ENCODE assay signal across 7 cellular contexts in the genomic region with DNA sequence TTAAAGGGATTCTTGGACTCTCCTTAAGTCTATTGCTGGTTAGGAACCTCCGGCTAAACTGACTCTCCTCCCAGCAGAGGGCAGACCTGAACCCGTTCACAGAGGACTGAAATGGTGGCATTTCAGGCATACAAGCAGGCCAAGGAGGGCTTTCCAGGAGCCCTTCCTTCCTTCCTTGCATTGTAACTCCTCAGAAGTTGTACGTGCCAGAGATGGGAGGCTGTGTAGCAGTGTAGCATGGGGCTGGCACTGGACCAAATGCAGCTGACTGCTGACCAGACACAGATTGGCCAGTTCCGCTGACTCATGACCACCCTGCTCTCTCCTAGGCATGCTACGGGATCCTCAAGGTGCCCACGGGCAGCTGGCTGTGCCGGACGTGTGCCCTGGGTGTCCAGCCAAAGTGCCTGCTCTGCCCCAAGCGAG. TPM values are rescaled to one million over a fixed set of nuclear protein-coding genes. Genes with fewer than 3 reads are reported as not detected.
DNase-seq lines count a peak whose midpoint lies in the region; ATAC-seq, FAIRE-seq and TF ChIP-seq lines count a peak whose summit lies in the region.

No MANE protein-coding gene starts in this region.

- peak; percentile 47 for TF ChIP-seq POLR2A in endothelial cell of umbilical vein (IDR thresholded peaks at IDR 0.05; ENCODE audit: low read depth, low read length)

- intact Hi-C loops in endothelial cell of umbilical vein (cut with micrococcal nuclease) = loop anchor here (1.0 kb wide), 4 partner anchors 7 to 35 kb away; no protein-coding TSS in a partner anchor

- ATAC-seq in GM21526 (IDR thresholded peaks at IDR 0.05; ENCODE audit: low FRiP score, unreplicated experiment) (no peak), GM19035 (IDR thresholded peaks at IDR 0.05; ENCODE audit: unreplicated experiment) (no peak)

- H3K4me1 ChIP-seq in endothelial cell of umbilical vein (ENCODE audit: control insufficient read depth, extremely low read depth, insufficient read depth, low read length) (peaks cover 20% of the 10 kb centered on the region), parathyroid adenoma (peaks cover 18% of the 10 kb centered on the region)

- no peak overlapping the region for H3K4me3 ChIP-seq in endothelial cell of umbilical vein (replicated peaks in 1 of 3; ENCODE audit: insufficient read depth in 1 of 3, low read depth in 1 of 3, low read length in 3 of 3)
- no peak overlapping the region for H3K4me3 ChIP-seq in parathyroid adenoma (ENCODE audit: low read depth, low read length)

- no peak overlapping the region for H3K4me2 ChIP-seq in endothelial cell of umbilical vein (ENCODE audit: insufficient read depth, low read length)
- H3K4me2 ChIP-seq in parathyroid adenoma (ENCODE audit: low read length) = peak overlapping the region; percentile 29

- no peak for DNase-seq in GM10248 (ENCODE audit: extremely low spot score)
- DNase-seq in M059J (ENCODE audit: low read depth) = peak; percentile 91
- DNase-seq in endothelial cell of umbilical vein (ENCODE audit: low read depth, low spot score) = peak; percentile 98
- no peak for DNase-seq in activated T-cell treated with anti-CD3 and anti-CD28 coated beads for 4 hours

- CTCF ChIA-PET in GM10248 (lab: Yijun Ruan, JAX) (interaction anchor here (1.1 to 3.8 kb wide), 6 partner anchors 16 to 256 kb away, joined by 3 to 22 read pairs (median 3); no protein-coding TSS in a partner anchor), endothelial cell of umbilical vein (lab: Charles Lee) (interaction anchor here (0.5 to 4.9 kb wide), 14 partner anchors 9 to 190 kb away, joined by 4 to 112 read pairs (median 6); partner anchors contain the start of genes CDKN2AIPNL, JADE2 and UBE2B)

- H2AFZ ChIP-seq in endothelial cell of umbilical vein (ENCODE audit: low read depth, low read length) = no peak overlapping the region
- no peak overlapping the region for H2AFZ ChIP-seq in parathyroid adenoma

- H3K9me1 ChIP-seq in endothelial cell of umbilical vein (replicated peaks; ENCODE audit: control insufficient read depth, extremely low read depth, insufficient read depth, low read length) = no peaks in the 10 kb centered on the region

- no TSS peak for BruUV-seq in endothelial cell of umbilical vein (replicated peaks; lab: Mats Ljungman, UMichigan)

- H3K9me3 ChIP-seq in endothelial cell of umbilical vein (replicated peaks; ENCODE audit: control insufficient read depth, insufficient read depth, low read length) (no peaks in the 10 kb centered on the region), parathyroid adenoma (ENCODE audit: control insufficient read depth, low read length) (no peaks in the 10 kb centered on the region)

- POLR2A ChIA-PET in GM10248 (lab: Yijun Ruan, JAX) = no interaction called here
- POLR2A ChIA-PET in endothelial cell of umbilical vein (lab: Charles Lee) = interaction anchor here (1.1 kb wide), 1 partner anchor 16 kb away, joined by 3 read pairs; no protein-coding TSS in a partner anchor

- peak; percentile 100 for FAIRE-seq in endothelial cell of umbilical vein (lab: Jason Lieb, UNC)

- no peaks in the 10 kb centered on the region for H3K27me3 ChIP-seq in endothelial cell of umbilical vein (ENCODE audit: control insufficient read depth in 2 of 2, insufficient read depth in 2 of 2, low read length in 2 of 2)
- no peaks in the 10 kb centered on the region for H3K27me3 ChIP-seq in parathyroid adenoma (ENCODE audit: control insufficient read depth, insufficient read depth, low read length)

- TF ChIP-seq CTCF in GM10248 (IDR thresholded peaks at IDR 0.05; ENCODE audit: control extremely low read depth, extremely low read depth, low read depth, missing control alignments) (peak; percentile 31), endothelial cell of umbilical vein (IDR thresholded peaks at IDR 0.05; ENCODE audit: extremely low read depth in 1 of 2, insufficient read depth in 1 of 2, low read depth in 1 of 2, low read length in 2 of 2) (peak; percentile 75 to 86), parathyroid adenoma (IDR thresholded peaks at IDR 0.05) (peak; percentile 40)

- dilution Hi-C loops in endothelial cell of umbilical vein (cut with MboI; ENCODE audit: extremely low pct_ligation_motif_present, low sequenced_read_pairs) = no loop called here

- H3K79me2 ChIP-seq in endothelial cell of umbilical vein (ENCODE audit: control insufficient read depth, insufficient read depth, low read length) (no peaks in the 10 kb centered on the region), parathyroid adenoma (peaks cover 65% of the 10 kb centered on the region)

- H3K27ac ChIP-seq in endothelial cell of umbilical vein (ENCODE audit: insufficient read depth, low read depth, low read length) (peak overlapping the region; percentile 47), parathyroid adenoma (peak overlapping the region; percentile 5)

- H4K20me1 ChIP-seq in endothelial cell of umbilical vein (replicated peaks; ENCODE audit: control insufficient read depth, extremely low read depth, insufficient read depth, low read length) = no peaks in the 10 kb centered on the region

- no peak overlapping the region for H3K9ac ChIP-seq in endothelial cell of umbilical vein (replicated peaks; ENCODE audit: extremely low read depth, insufficient read depth, low read length)
- H3K9ac ChIP-seq in parathyroid adenoma = no peak overlapping the region

- peaks cover 0 to 28% of the 10 kb centered on the region in 2 experiments for H3K36me3 ChIP-seq in endothelial cell of umbilical vein (ENCODE audit: control insufficient read depth in 2 of 2, extremely low read depth in 1 of 2, insufficient read depth in 2 of 2, low read length in 2 of 2)
- no peaks in the 10 kb centered on the region for H3K36me3 ChIP-seq in parathyroid adenoma (ENCODE audit: control insufficient read depth, insufficient read depth, low read length)

TF ChIP-seq in endothelial cell of umbilical vein, 7 proteins besides CTCF, POLR2A, EP300 and RAD21:
- TF ChIP-seq FOS (IDR thresholded peaks at IDR 0.05; ENCODE audit: borderline replicate concordance, insufficient read depth, low read length) = peak; percentile 91
- TF ChIP-seq, protein P1, sequence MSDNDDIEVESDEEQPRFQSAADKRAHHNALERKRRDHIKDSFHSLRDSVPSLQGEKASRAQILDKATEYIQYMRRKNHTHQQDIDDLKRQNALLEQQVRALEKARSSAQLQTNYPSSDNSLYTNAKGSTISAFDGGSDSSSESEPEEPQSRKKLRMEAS (IDR thresholded peaks at IDR 0.05; ENCODE audit: insufficient read depth, insufficient read length) = no peak
- peak; percentile 74 for TF ChIP-seq JUN (IDR thresholded peaks at IDR 0.05; ENCODE audit: borderline replicate concordance, insufficient read depth, insufficient read length, low read depth)
- TF ChIP-seq MYC (IDR thresholded peaks at IDR 0.05; ENCODE audit: low read depth, low read length) = peak; percentile 86
- TF ChIP-seq EZH2 (IDR thresholded peaks at IDR 0.05; ENCODE audit: borderline replicate concordance, low read depth, low read length, severe bottlenecking) = no peak
- TF ChIP-seq GATA2 (IDR thresholded peaks at IDR 0.05; ENCODE audit: insufficient read depth, insufficient read length, low read depth, low read length) = peak; percentile 74
- TF ChIP-seq POLR2AphosphoS5 (IDR thresholded peaks at IDR 0.05; ENCODE audit: insufficient read depth, low read depth, low read length) = peak; percentile 94

RNA-seq across cellular contexts. Expression of gene JADE2, which starts 36.4 kb away (rescaled TPM):
- total RNA-seq in M059J (2014; rRNA removed; shearing (Covaris generic)) = 19.8 and 34.4 TPM in 2 replicates
- total RNA-seq in endothelial cell of umbilical vein = 19.2 and 31.1 TPM in 2 replicates
- 11.6 and 12.0 TPM in 2 replicates for polyA plus RNA-seq in endothelial cell of umbilical vein
- polyA plus RNA-seq in endothelial cell of umbilical vein (2011; cell fraction: cytosol; rRNA removed) = 8.5 and 10.9 TPM in 2 replicates
- polyA plus RNA-seq in endothelial cell of umbilical vein (2011; cell fraction: nucleus; rRNA removed) = 14.2 and 14.8 TPM in 2 replicates
- polyA plus RNA-seq in endothelial cell of umbilical vein (2012) = 10.5 and 12.9 TPM in 2 replicates
- polyA minus RNA-seq in endothelial cell of umbilical vein = 20.0 and 23.9 TPM in 2 replicates
- polyA minus RNA-seq in endothelial cell of umbilical vein (2011; cell fraction: cytosol; rRNA and poly(A)+ RNA removed) = 43.5 TPM
- 8.1 and 14.9 TPM in 2 replicates for polyA minus RNA-seq in endothelial cell of umbilical vein (2011; cell fraction: nucleus; rRNA and poly(A)+ RNA removed)

Comparison
In these comparisons a context has a peak if more than half of its experiments do, and no peak if none do; other contexts are left out.
1. DNase-seq: peak in M059J (single experiment) and endothelial cell of umbilical vein (single experiment); none in GM10248 (single experiment) and activated T-cell treated with anti-CD3 and anti-CD28 coated beads for 4 hours (single experiment).
2. Peak in every context shown above with its lines, with median percentiles within 50 percentile points of each other: CTCF ChIP-seq.